Comparison of ENCODE assay signal across 30 cellular contexts in the genomic region with DNA sequence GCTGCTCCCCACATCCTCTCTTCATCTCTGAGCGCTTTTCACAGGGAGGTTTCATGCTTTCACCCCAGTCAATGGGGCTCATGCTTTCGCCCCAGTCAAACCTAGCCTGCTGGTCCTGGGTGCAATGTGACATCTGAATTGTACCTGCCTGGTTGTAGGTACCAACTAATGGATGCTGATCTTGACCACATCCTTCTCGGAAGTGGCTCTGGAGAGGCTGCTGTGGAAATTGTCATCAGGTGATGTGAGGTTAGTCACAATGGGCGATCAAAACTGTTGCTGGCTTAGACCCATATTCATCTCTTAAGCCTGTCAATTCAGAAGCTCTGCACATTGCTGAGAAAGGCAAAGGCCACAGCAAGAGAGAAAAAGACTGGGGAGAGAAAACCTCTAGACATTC. TPM values are rescaled to one million over a fixed set of nuclear protein-coding genes. Genes with fewer than 3 reads are reported as not detected.
"Had no signal": no experiment of that assay in that cellular context is flagged by ENCODE, and none has a peak within 500 bp of the region (broad histone marks: within the 10 kb centered on the region; RNA-seq: fewer than 3 reads in every experiment).

No MANE protein-coding gene starts in this region.

- H3K4me3 ChIP-seq: colonic mucosa, esophagus squamous epithelium, heart right ventricle, left lung, prostate gland, sigmoid colon, thoracic aorta, tibial nerve, upper lobe of left lung had no signal

- H3K9me3 Mint-ChIP-seq: endodermal cell, mesothelial cell of epicardium had no signal

- H3K27ac Mint-ChIP-seq: dendritic cell treated with granulocyte-macrophage colony-stimulating factor and Interleukin-4, amounts not matched to agents 40 ng/mL and 50 ng/mL, for 4 days; endodermal cell; mesothelial cell of epicardium; stimulated activated memory B cell treated with anti-CD40 and anti-IgM and Interleukin-4, amounts not matched to agents 10 μg/mL and 1 μg/mL and 100 μg/mL, for 72 hours; stimulated activated naive CD8-positive, alpha-beta T cell treated with anti-CD3 and anti-CD28 coated beads, Interleukin-15, Interleukin-2, amounts not matched to agents 100 ng/mL and 50 ng/mL, for 24 hours had no signal

- H3K9me3 ChIP-seq: colonic mucosa, esophagus squamous epithelium, heart right ventricle, left lung, prostate gland, sigmoid colon, thoracic aorta, tibial nerve, upper lobe of left lung had no signal

- H3K27me3 ChIP-seq: colonic mucosa, esophagus squamous epithelium, left lung, sigmoid colon, tibial nerve, upper lobe of left lung had no signal

- ATAC-seq: heart right ventricle; left cardiac atrium; left lung; naive thymus-derived CD8-positive, alpha-beta T cell; right cardiac atrium; stimulated activated memory B cell treated with anti-CD40 and anti-IgM and Interleukin-4, amounts not matched to agents 10 μg/mL and 1 μg/mL and 100 μg/mL, for 72 hours had no signal

- H3K4me1 ChIP-seq: colonic mucosa, esophagus squamous epithelium, left lung, prostate gland, sigmoid colon, upper lobe of left lung had no signal

- H3K4me1 Mint-ChIP-seq: endodermal cell; mesothelial cell of epicardium; stimulated activated memory B cell treated with anti-CD40 and anti-IgM and Interleukin-4, amounts not matched to agents 10 μg/mL and 1 μg/mL and 100 μg/mL, for 72 hours had no signal

- H3K27ac ChIP-seq: colonic mucosa, esophagus squamous epithelium, heart right ventricle, left lung, prostate gland, sigmoid colon, thoracic aorta, tibial nerve, upper lobe of left lung had no signal

- H3K27me3 Mint-ChIP-seq: dendritic cell treated with granulocyte-macrophage colony-stimulating factor and Interleukin-4, amounts not matched to agents 40 ng/mL and 50 ng/mL, for 4 days; stimulated activated memory B cell treated with anti-CD40 and anti-IgM and Interleukin-4, amounts not matched to agents 10 μg/mL and 1 μg/mL and 100 μg/mL, for 72 hours had no signal

- H3K36me3 Mint-ChIP-seq: mesothelial cell of epicardium; naive thymus-derived CD8-positive, alpha-beta T cell; stimulated activated memory B cell treated with anti-CD40 and anti-IgM and Interleukin-4, amounts not matched to agents 10 μg/mL and 1 μg/mL and 100 μg/mL, for 72 hours had no signal

- H3K4me3 Mint-ChIP-seq: dendritic cell treated with granulocyte-macrophage colony-stimulating factor and Interleukin-4, amounts not matched to agents 40 ng/mL and 50 ng/mL, for 4 days; endodermal cell; mesothelial cell of epicardium; naive thymus-derived CD8-positive, alpha-beta T cell; neural crest cell; stimulated activated memory B cell treated with anti-CD40 and anti-IgM and Interleukin-4, amounts not matched to agents 10 μg/mL and 1 μg/mL and 100 μg/mL, for 72 hours; stimulated activated naive CD8-positive, alpha-beta T cell treated with anti-CD3 and anti-CD28 coated beads, Interleukin-15, Interleukin-2, amounts not matched to agents 100 ng/mL and 50 ng/mL, for 24 hours had no signal

- DNase-seq: colonic mucosa; effector CD8-positive, alpha-beta T cell; endodermal cell; esophagus squamous epithelium; foreskin melanocyte; glutamatergic neuron; heart right ventricle; hippocampal formation; left cardiac atrium; left lung; mesenchymal stem cell; naive thymus-derived CD8-positive, alpha-beta T cell; nucleus accumbens; right cardiac atrium; sigmoid colon; stimulated activated CD4-positive, alpha-beta T cell treated with anti-CD3 and anti-CD28 coated beads, Interleukin-2, amount 100 ng/mL, for 24 hours; stimulated activated CD4-positive, alpha-beta T cell treated with anti-CD3 and anti-CD28 coated beads, Interleukin-4, amount 100 ng/mL, for 24 hours; upper lobe of left lung had no signal

- H3K36me3 ChIP-seq: colonic mucosa, esophagus squamous epithelium, heart right ventricle, left lung, prostate gland, sigmoid colon, thoracic aorta, tibial nerve, upper lobe of left lung had no signal

RNA-seq across cellular contexts. Expression of a gene that starts 32.7 kb away (rescaled TPM):
- total RNA-seq: endothelial cell of umbilical vein; lung microvascular endothelial cell; myocyte; naive thymus-derived CD8-positive, alpha-beta T cell; skeletal muscle tissue had no signal
- polyA plus RNA-seq: endothelial cell of umbilical vein had no signal
